In the genomic region with DNA sequence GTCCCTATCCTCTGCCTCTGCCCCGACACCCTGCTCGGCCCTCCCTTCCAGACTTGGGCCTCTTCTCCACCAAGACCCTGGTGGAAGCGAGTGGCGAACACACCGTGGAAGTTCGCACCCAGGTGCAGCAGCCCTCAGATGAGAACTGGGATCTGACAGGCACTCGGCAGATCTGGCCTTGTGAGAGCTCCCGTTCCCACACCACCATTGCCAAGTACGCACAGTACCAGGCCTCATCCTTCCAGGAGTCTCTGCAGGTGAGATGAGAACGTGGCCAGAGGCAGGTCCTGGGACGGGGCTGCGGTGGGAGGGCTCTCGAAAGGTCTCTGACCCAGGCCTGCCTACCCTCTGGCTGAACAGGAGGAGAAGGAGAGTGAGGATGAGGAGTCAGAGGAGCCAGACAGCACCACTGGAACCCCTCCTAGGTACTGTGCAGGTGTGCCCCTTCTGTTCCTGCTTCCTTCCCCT, we compare ENCODE assay signal across 9 cellular contexts. TPM values are rescaled to one million over a fixed set of nuclear protein-coding genes. Genes with fewer than 3 reads are reported as not detected.
A peak's percentile ranks its signal among the peaks of the same experiment; 100 is the strongest.
DNase-seq lines count a peak whose midpoint lies in the region; ATAC-seq and TF ChIP-seq lines count a peak whose summit lies in the region.
"Had no signal": no experiment of that assay in that cellular context is flagged by ENCODE, and none has a peak within 500 bp of the region (broad histone marks: within the 10 kb centered on the region; RNA-seq: fewer than 3 reads in every experiment).

No MANE protein-coding gene starts in this region.

- no peak overlapping the region for H3K9ac ChIP-seq in mammary epithelial cell (ENCODE audit: insufficient read depth, low read length)
- no peak overlapping the region for H3K9ac ChIP-seq in smooth muscle cell (ENCODE audit: low read depth)

- H3K4me3 ChIP-seq in mammary epithelial cell (replicated peaks in 1 of 3; ENCODE audit: insufficient read depth in 1 of 3, low read depth in 2 of 3, low read length in 3 of 3) (no peak overlapping the region), breast epithelium (peak overlapping the region in 1 of 3 donors; percentile 34), WERI-Rb-1 (ENCODE audit: low read depth, low read length) (no peak overlapping the region), iPS-11a (ENCODE audit: low read depth, low read length) (peak overlapping the region; percentile 74), tibial nerve (no peak overlapping the region), smooth muscle cell (no peak overlapping the region)

- BruUV-seq in mammary epithelial cell (replicated peaks; lab: Mats Ljungman, UMichigan) = no TSS peak

- dilution Hi-C loops in mammary epithelial cell (cut with HindIII; ENCODE audit: low sequenced_read_pairs) = no loop called here

- H2AFZ ChIP-seq in mammary epithelial cell (ENCODE audit: low read depth, low read length) = no peak overlapping the region
- H2AFZ ChIP-seq in smooth muscle cell (ENCODE audit: low read depth) = no peak overlapping the region

- ATAC-seq in GM21529 (IDR thresholded peaks at IDR 0.05; ENCODE audit: unreplicated experiment) = no peak

- no peak for TF ChIP-seq EP300 in tibial nerve (IDR thresholded peaks at IDR 0.05)

- H4K20me1 ChIP-seq in mammary epithelial cell (ENCODE audit: insufficient read depth, low read length) (no peaks in the 10 kb centered on the region), smooth muscle cell (ENCODE audit: low read depth) (peaks cover 98% of the 10 kb centered on the region)

- 94% methylated on average over 10 of the region's 13 CpGs for WGBS in mammary epithelial cell (ENCODE audit: low coverage, missing lambda C conversion rate)
- 80 to 89% methylated on average over 12 to 13 of the region's 13 CpGs for WGBS in tibial nerve, 2 donors
- WGBS in smooth muscle cell (ENCODE audit: low lambda C conversion rate) = 95% methylated on average over 13 of the region's 13 CpGs

- DNase-seq in mammary epithelial cell = no peak
- no peak for DNase-seq in breast epithelium (ENCODE audit: low spot score in 2 of 2)
- DNase-seq in WERI-Rb-1 = no peak
- no peak for DNase-seq in tibial nerve (ENCODE audit: low spot score in 2 of 2)
- no peak for DNase-seq in NCI-H1694 (lab: John Stamatoyannopoulos, UW)
- no peak for DNase-seq in smooth muscle cell (lab: John Stamatoyannopoulos, UW; ENCODE audit: unreplicated experiment)

- TF ChIP-seq POLR2A in breast epithelium (IDR thresholded peaks at IDR 0.05) (no peak), tibial nerve (IDR thresholded peaks at IDR 0.05) (no peak)

- H3K9me3 ChIP-seq in mammary epithelial cell (replicated peaks; ENCODE audit: insufficient read depth, low read length) = no peaks in the 10 kb centered on the region
- no peaks in the 10 kb centered on the region for H3K9me3 ChIP-seq in breast epithelium
- H3K9me3 ChIP-seq in WERI-Rb-1 (ENCODE audit: severe bottlenecking) = no peaks in the 10 kb centered on the region
- H3K9me3 ChIP-seq in tibial nerve = no peaks in the 10 kb centered on the region
- H3K9me3 ChIP-seq in smooth muscle cell (replicated peaks; ENCODE audit: low read depth) = no peaks in the 10 kb centered on the region
- H3K9me3 ChIP-seq: BE2C had no signal

- H3K27me3 ChIP-seq in mammary epithelial cell (ENCODE audit: insufficient read depth, low read length) = no peaks in the 10 kb centered on the region
- H3K27me3 ChIP-seq in breast epithelium = no peaks in the 10 kb centered on the region
- H3K27me3 ChIP-seq in WERI-Rb-1 (ENCODE audit: insufficient read depth, low read depth, severe bottlenecking) = no peaks in the 10 kb centered on the region
- no peaks in the 10 kb centered on the region for H3K27me3 ChIP-seq in tibial nerve
- H3K27me3 ChIP-seq in smooth muscle cell (ENCODE audit: low read depth) = no peaks in the 10 kb centered on the region
- H3K27me3 ChIP-seq: BE2C had no signal

- in situ Hi-C loops in mammary epithelial cell (cut with MboI; ENCODE audit: low sequenced_read_pairs in 2 of 2) = loop anchor here in 1 of 2 donors (10.0 kb wide), 1 partner anchor 106 kb away; no protein-coding TSS in a partner anchor

- H3K36me3 ChIP-seq in mammary epithelial cell (ENCODE audit: insufficient read depth, low read length) (peaks cover 18% of the 10 kb centered on the region), breast epithelium (no peaks in the 10 kb centered on the region), WERI-Rb-1 (peaks cover 59% of the 10 kb centered on the region), tibial nerve (peaks cover 0 to 75% (median 34%) of the 10 kb centered on the region in 3 donors), smooth muscle cell (ENCODE audit: low read depth) (no peaks in the 10 kb centered on the region)

- H3K79me2 ChIP-seq in mammary epithelial cell (ENCODE audit: insufficient read depth, low read length) = peaks cover 27% of the 10 kb centered on the region
- peaks cover 47% of the 10 kb centered on the region for H3K79me2 ChIP-seq in smooth muscle cell (ENCODE audit: low read depth)

- intact Hi-C loops in mammary epithelial cell (cut with micrococcal nuclease) = loop anchor here (1.0 to 10.0 kb wide), 5 partner anchors 8 to 216 kb away; a partner anchor contains a TSS
- intact Hi-C loops in breast epithelium (cut with DNase I; ENCODE audit: low total_unique reads) = no loop called here

- CTCF ChIA-PET in mammary epithelial cell (lab: Charles Lee; ENCODE audit: low non-redundant PET) = interaction anchor here (0.6 kb wide), 1 partner anchor 108 kb away, joined by 3 read pairs; no protein-coding TSS in a partner anchor

- peak overlapping the region; percentile 57 for H3K4me2 ChIP-seq in mammary epithelial cell (ENCODE audit: insufficient read depth, low read depth, low read length)
- H3K4me2 ChIP-seq in smooth muscle cell = no peak overlapping the region

- H3F3A ChIP-seq in smooth muscle cell (ENCODE audit: low read depth) = peaks cover 34% of the 10 kb centered on the region

- H3K4me1 ChIP-seq in mammary epithelial cell (ENCODE audit: insufficient read depth, low read length) = peaks cover 41% of the 10 kb centered on the region
- peaks cover 5 to 6% of the 10 kb centered on the region in 2 donors for H3K4me1 ChIP-seq in breast epithelium
- H3K4me1 ChIP-seq in tibial nerve = peaks cover 0 to 36% (median 15%) of the 10 kb centered on the region in 4 donors
- peaks cover 26% of the 10 kb centered on the region for H3K4me1 ChIP-seq in smooth muscle cell (ENCODE audit: low read depth)

- no peak for TF ChIP-seq CTCF in mammary epithelial cell (conservative IDR thresholded peaks at IDR 0.05 in 1 of 2, IDR thresholded peaks at IDR 0.05 in 1 of 2; ENCODE audit: extremely low read depth in 1 of 2, insufficient read depth in 1 of 2, low read depth in 1 of 2, low read length in 2 of 2)
- TF ChIP-seq CTCF in breast epithelium (IDR thresholded peaks at IDR 0.05) = no peak
- no peak for TF ChIP-seq CTCF in WERI-Rb-1 (IDR thresholded peaks at IDR 0.05; ENCODE audit: low read depth, low read length)
- TF ChIP-seq CTCF in tibial nerve (IDR thresholded peaks at IDR 0.05) = no peak
- no peak for TF ChIP-seq CTCF in smooth muscle cell (IDR thresholded peaks at IDR 0.05; ENCODE audit: borderline replicate concordance, insufficient read depth, poor library complexity, severe bottlenecking)

- no peak overlapping the region for H3K27ac ChIP-seq in mammary epithelial cell (ENCODE audit: insufficient read depth, low read depth, low read length)
- no peak overlapping the region for H3K27ac ChIP-seq in breast epithelium
- 0 out of 2 replicates have a peak overlapping the region, but pooled peaks have one; percentile 19 for H3K27ac ChIP-seq in WERI-Rb-1
- peak overlapping the region in 3 of 4 donors; percentile 7 to 61 (median 25) for H3K27ac ChIP-seq in tibial nerve
- H3K27ac ChIP-seq in smooth muscle cell (ENCODE audit: low read depth) = no peak overlapping the region

RNA-seq across cellular contexts. Expression of a gene that starts 3.9 kb away (rescaled TPM):
- total RNA-seq in mammary epithelial cell = 1 to 10 TPM in 1 of 2 donors, under 1 TPM in 1; 0.17 to 2.3 TPM
- 0.15 TPM for polyA plus RNA-seq in mammary epithelial cell
- not detected for polyA minus RNA-seq in mammary epithelial cell
- total RNA-seq in breast epithelium = 10 to 100 TPM in 1 of 3 donors, 1 to 10 TPM in 2; 4.8 to 21.0 (median 5.7) TPM
- total RNA-seq in tibial nerve = 10 to 100 TPM in 3 of 4 donors, 1 to 10 TPM in 1; 9.2 to 41.7 (median 25.6) TPM
- total RNA-seq in smooth muscle cell = 5.1 and 8.6 TPM in 2 replicates
- polyA plus RNA-seq in smooth muscle cell = 12.7 and 16.1 TPM in 2 replicates

RNA-seq across cellular contexts. Expression of a gene that starts 6.4 kb away (rescaled TPM):
- 10 to 100 TPM; 28.2 to 81.5 TPM for total RNA-seq in mammary epithelial cell
- polyA plus RNA-seq in mammary epithelial cell = 99.4 TPM
- 11.0 TPM for polyA minus RNA-seq in mammary epithelial cell
- total RNA-seq in breast epithelium = 10 to 100 TPM; 84.7 to 92.4 (median 89.9) TPM
- 100 to 1,000 TPM; 104 to 198 (median 167) TPM for total RNA-seq in tibial nerve
- total RNA-seq in smooth muscle cell = 30.6 and 76.4 TPM in 2 replicates
- 86.1 and 99.4 TPM in 2 replicates for polyA plus RNA-seq in smooth muscle cell

RNA-seq across cellular contexts. Expression of a gene that starts 6.8 kb away (rescaled TPM):
- total RNA-seq in mammary epithelial cell = 10 to 100 TPM; 14.1 to 15.2 TPM
- 8.2 TPM for polyA plus RNA-seq in mammary epithelial cell
- polyA minus RNA-seq in mammary epithelial cell = 25.7 TPM
- 10 to 100 TPM in 2 of 3 donors, 1 to 10 TPM in 1; 8.2 to 20.5 (median 13.4) TPM for total RNA-seq in breast epithelium
- total RNA-seq in tibial nerve = 10 to 100 TPM in 2 of 4 donors, 1 to 10 TPM in 2; 9.4 to 13.6 (median 11.1) TPM
- total RNA-seq in smooth muscle cell = 8.6 and 9.3 TPM in 2 replicates
- 6.6 and 7.9 TPM in 2 replicates for polyA plus RNA-seq in smooth muscle cell

RNA-seq across cellular contexts. Expression of a gene that starts 17.0 kb away (rescaled TPM):
- 10 to 100 TPM in 1 of 2 donors, 1 to 10 TPM in 1; 8.2 to 26.5 TPM for total RNA-seq in mammary epithelial cell
- 0.68 TPM for polyA plus RNA-seq in mammary epithelial cell
- polyA minus RNA-seq in mammary epithelial cell = 4.5 TPM
- total RNA-seq in breast epithelium = 10 to 100 TPM in 2 of 3 donors, 1 to 10 TPM in 1; 6.4 to 89.7 (median 10.5) TPM
- total RNA-seq in tibial nerve = 10 to 100 TPM in 2 of 4 donors, 1 to 10 TPM in 2; 7.5 to 10.8 (median 9.7) TPM
- total RNA-seq in smooth muscle cell = 4.3 and 9.1 TPM in 2 replicates
- 5.8 and 11.1 TPM in 2 replicates for polyA plus RNA-seq in smooth muscle cell

RNA-seq across cellular contexts. Expression of a gene that starts 37.6 kb away (rescaled TPM):
- total RNA-seq in mammary epithelial cell (10 to 100 TPM; 28.8 to 87.5 TPM), breast epithelium (10 to 100 TPM; 47.5 to 99.0 (median 90.0) TPM), tibial nerve (100 to 1,000 TPM in 3 of 4 donors, 10 to 100 TPM in 1; 80.4 to 202 (median 125) TPM), smooth muscle cell (28.5 and 34.9 TPM in 2 replicates)
- polyA plus RNA-seq in mammary epithelial cell (22.0 TPM), smooth muscle cell (16.3 and 23.5 TPM in 2 replicates)
- 76.1 TPM for polyA minus RNA-seq in mammary epithelial cell

Comparison
In these comparisons a context has a peak if more than half of its experiments do, and no peak if none do; other contexts are left out.
1. H3K27ac ChIP-seq: peak in WERI-Rb-1 (single experiment) and tibial nerve (3 of 4); none in mammary epithelial cell (single experiment), breast epithelium (0 of 2) and smooth muscle cell (single experiment).